ENCODE assay signal across 29 cellular contexts in genomic region chr4:89739589-89739988, GRCh38.
"Had no signal": no experiment of that assay in that cellular context is flagged by ENCODE, and none has a peak within 500 bp of the region (broad histone marks: within the 10 kb centered on the region; RNA-seq: fewer than 3 reads in every experiment).

No MANE protein-coding gene starts in this region.

- ATAC-seq: left colon; left lung; natural killer cell; psoas muscle; sciatic nerve; stimulated activated naive B cell treated with anti-CD40 and anti-IgM and Interleukin-4, amounts not matched to agents 10 μg/mL and 1 μg/mL and 100 μg/mL, for 72 hours; stimulated activated naive CD8-positive, alpha-beta T cell treated with anti-CD3 and anti-CD28 coated beads, Interleukin-15, Interleukin-2, amounts not matched to agents 100 U/mL and 50 U/mL, for 24 hours had no signal

- H3K27ac Mint-ChIP-seq: immature natural killer cell; mesothelial cell of epicardium; naive B cell; natural killer cell; nephron progenitor cell; neural progenitor cell; stimulated activated naive B cell treated with anti-CD40 and anti-IgM and Interleukin-4, amounts not matched to agents 10 μg/mL and 1 μg/mL and 100 μg/mL, for 72 hours had no signal

- H3K9ac ChIP-seq: neural progenitor cell, parathyroid adenoma had no signal

- H3K4me2 ChIP-seq: neural progenitor cell had no signal

- H3K36me3 Mint-ChIP-seq: immature natural killer cell; naive B cell; natural killer cell; stimulated activated naive B cell treated with anti-CD40 and anti-IgM and Interleukin-4, amounts not matched to agents 10 μg/mL and 1 μg/mL and 100 μg/mL, for 72 hours had no signal

- H3K79me2 ChIP-seq: parathyroid adenoma had no signal

- H3K27ac ChIP-seq: left lung, neural progenitor cell, neutrophil, parathyroid adenoma, psoas muscle, right atrium auricular region, skin epidermis, stomach, testis, thyroid gland, transverse colon, upper lobe of left lung, vagina had no signal

- H3K27me3 Mint-ChIP-seq: naive B cell; stimulated activated naive B cell treated with anti-CD40 and anti-IgM and Interleukin-4, amounts not matched to agents 10 μg/mL and 1 μg/mL and 100 μg/mL, for 72 hours had no signal

- H3K4me1 ChIP-seq: left lung, neural progenitor cell, parathyroid adenoma, psoas muscle, right atrium auricular region, stomach, testis, thyroid gland, transverse colon, upper lobe of left lung, vagina had no signal

- H3K27me3 ChIP-seq: left lung, neural progenitor cell, neutrophil, right atrium auricular region, stomach, testis, thyroid gland, transverse colon, upper lobe of left lung, vagina had no signal

- H2AFZ ChIP-seq: neural progenitor cell, parathyroid adenoma had no signal

- H3K4me3 ChIP-seq: left lung, lung, neural progenitor cell, psoas muscle, right atrium auricular region, skin epidermis, stomach, testis, thyroid gland, transverse colon, upper lobe of left lung, vagina had no signal

- H3K36me3 ChIP-seq: left lung, neural progenitor cell, neutrophil, right atrium auricular region, stomach, thyroid gland, transverse colon, upper lobe of left lung, vagina had no signal

- DNase-seq: immature natural killer cell; kidney; left colon; left lung; naive B cell; natural killer cell; nephron progenitor cell; occipital lobe; psoas muscle; stimulated activated CD4-positive, alpha-beta T cell treated with anti-CD3 and anti-CD28 coated beads, Interleukin-12 subunit alpha, Interleukin-12 subunit beta, amount 100 ng/mL, for 4 hours; stimulated activated CD4-positive, alpha-beta T cell treated with anti-CD3 and anti-CD28 coated beads, Interleukin-15, amount 100 ng/mL, for 24 hours; stimulated activated CD4-positive, alpha-beta T cell treated with anti-CD3 and anti-CD28 coated beads, Interleukin-2, amount 100 ng/mL, for 24 hours; stimulated activated CD4-positive, alpha-beta T cell treated with anti-CD3 and anti-CD28 coated beads, Interleukin-4, amount 100 ng/mL, for 1 hour; stimulated activated naive B cell treated with anti-CD40 and anti-IgM and Interleukin-4, amounts not matched to agents 10 μg/mL and 1 μg/mL and 100 μg/mL, for 72 hours; stimulated activated naive CD8-positive, alpha-beta T cell treated with anti-CD3 and anti-CD28 coated beads, Interleukin-15, Interleukin-2, amounts not matched to agents 100 U/mL and 50 U/mL, for 24 hours; stomach; testis; thyroid gland; transverse colon; upper lobe of left lung had no signal

- H3K9me3 ChIP-seq: left lung, neutrophil, psoas muscle, right atrium auricular region, testis, transverse colon, upper lobe of left lung, vagina had no signal

- H3K4me3 Mint-ChIP-seq: immature natural killer cell; mesothelial cell of epicardium; naive B cell; natural killer cell; nephron progenitor cell; neural progenitor cell; stimulated activated naive B cell treated with anti-CD40 and anti-IgM and Interleukin-4, amounts not matched to agents 10 μg/mL and 1 μg/mL and 100 μg/mL, for 72 hours had no signal

- H3K9me3 Mint-ChIP-seq: natural killer cell had no signal

- H3K4me1 Mint-ChIP-seq: immature natural killer cell; naive B cell; natural killer cell; neural progenitor cell; stimulated activated naive B cell treated with anti-CD40 and anti-IgM and Interleukin-4, amounts not matched to agents 10 μg/mL and 1 μg/mL and 100 μg/mL, for 72 hours had no signal
